In the genomic region with DNA sequence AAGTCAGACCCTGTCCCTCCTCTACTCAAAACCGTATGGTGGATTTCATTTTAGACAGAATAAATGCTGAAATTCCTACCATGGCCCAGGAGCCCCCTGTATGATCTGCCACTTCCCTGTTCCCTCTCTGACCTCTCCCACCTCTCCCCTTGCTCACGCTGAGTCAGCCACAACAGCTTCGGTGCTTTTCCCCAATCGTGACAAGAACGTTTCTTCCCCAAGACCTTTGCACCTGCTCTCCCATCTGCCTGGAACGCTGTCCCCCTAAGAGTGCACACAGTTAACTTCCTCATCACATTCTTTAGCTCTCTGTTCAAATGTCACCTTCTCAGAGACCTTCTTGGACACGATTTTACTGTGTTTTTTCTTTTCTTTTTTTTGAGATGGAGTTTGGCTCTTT, we compare ENCODE assay signal across 18 cellular contexts.
"Had no signal": no experiment of that assay in that cellular context is flagged by ENCODE, and none has a peak within 500 bp of the region (broad histone marks: within the 10 kb centered on the region; RNA-seq: fewer than 3 reads in every experiment).

No MANE protein-coding gene starts in this region.

- H3K4me3 Mint-ChIP-seq: stimulated activated naive CD8-positive, alpha-beta T cell treated with anti-CD3 and anti-CD28 coated beads, Interleukin-15, Interleukin-2, amounts not matched to agents 100 ng/mL and 50 ng/mL, for 24 hours had no signal

- DNase-seq: activated CD4-positive, alpha-beta T cell treated with anti-CD3 and anti-CD28 coated beads, Interleukin-2, amount 10 ng/mL, durations not matched to agents 24 days and 14 days; activated CD8-positive, alpha-beta memory T cell treated with anti-CD3 and anti-CD28 coated beads for 24 hours; activated naive CD4-positive, alpha-beta T cell; kidney; left ventricle myocardium superior; mucosa of descending colon; naive thymus-derived CD4-positive, alpha-beta T cell; SK-N-SH; stimulated activated CD4-positive, alpha-beta T cell treated with anti-CD3 and anti-CD28 coated beads, Interleukin-4, amount 100 ng/mL, for 4 hours; stimulated activated CD8-positive, alpha-beta memory T cell treated with anti-CD3 and anti-CD28 coated beads, Interleukin-4, amount 100 ng/mL, for 48 hours; T-helper 17 cell; upper lobe of left lung had no signal

- H3K4me2 ChIP-seq: smooth muscle cell had no signal

- H3K27ac ChIP-seq: right atrium auricular region, upper lobe of left lung had no signal

- H3K4me3 ChIP-seq: mucosa of descending colon, right atrium auricular region, smooth muscle cell, upper lobe of left lung had no signal

- H3K27me3 ChIP-seq: right atrium auricular region, upper lobe of left lung had no signal

- H3K27ac Mint-ChIP-seq: memory B cell, WTC11 had no signal

- H3K9me2 ChIP-seq: SK-N-SH had no signal

- H3K27me3 Mint-ChIP-seq: memory B cell, T-helper 17 cell had no signal

- H3K9me3 Mint-ChIP-seq: memory B cell, WTC11 had no signal

- H3K9me3 ChIP-seq: mucosa of descending colon, right atrium auricular region, SK-N-SH, upper lobe of left lung had no signal

- ATAC-seq: esophagus mucosa; left ventricle myocardium superior; mucosa of descending colon; naive thymus-derived CD4-positive, alpha-beta T cell; T-helper 17 cell; WTC11 had no signal
